Comparison of ENCODE assay signal across 7 cellular contexts in genomic region chr2:222424729-222425671, GRCh38.
DNase-seq lines count a peak whose midpoint lies in the region; ATAC-seq, FAIRE-seq and TF ChIP-seq lines count a peak whose summit lies in the region.

No MANE protein-coding gene starts in this region.

- H3K4me3 ChIP-seq in duodenal mucosa (ENCODE audit: low read depth in 1 of 2, low read length in 2 of 2) (peak overlapping the region; percentile 78 to 86), mucosa of rectum (ENCODE audit: low read length in 2 of 2) (peak overlapping the region; percentile 69 to 85), tibial artery (peak overlapping the region; percentile 18 to 44)

- H3K27ac ChIP-seq in VCaP (peak overlapping the region; percentile 65; the same call in 1 of the 2 replicates), duodenal mucosa (ENCODE audit: low read depth, low read length) (peak overlapping the region; percentile 79), mucosa of rectum (ENCODE audit: low read depth in 2 of 2, low read length in 2 of 2) (peak overlapping the region; percentile 91 to 94), tibial artery (no peak overlapping the region)

- DNase-seq in tibial artery (no peak), D721Med (ENCODE audit: insufficient read length, low spot score) (no peak)

- H3K27me3 ChIP-seq in duodenal mucosa (ENCODE audit: control insufficient read depth in 1 of 2, insufficient read depth in 2 of 2, low read length in 2 of 2) = peaks cover 4 to 11% of the 10 kb centered on the region in 2 donors
- H3K27me3 ChIP-seq in mucosa of rectum (ENCODE audit: control insufficient read depth in 2 of 2, insufficient read depth in 2 of 2, low read length in 2 of 2) = peaks cover 0 to 2% of the 10 kb centered on the region in 2 donors
- peaks cover 0 to 39% of the 10 kb centered on the region in 2 donors for H3K27me3 ChIP-seq in tibial artery

- H3K9ac ChIP-seq in duodenal mucosa (ENCODE audit: low read depth in 1 of 2, low read length in 2 of 2) (peak overlapping the region; percentile 57 to 84), mucosa of rectum (ENCODE audit: low read depth in 1 of 2, low read length in 2 of 2) (peak overlapping the region; percentile 68 to 95)

- H3K9me3 ChIP-seq in duodenal mucosa (ENCODE audit: control insufficient read depth in 1 of 2, low read length in 2 of 2) (no peaks in the 10 kb centered on the region), mucosa of rectum (ENCODE audit: control insufficient read depth in 2 of 2, low read length in 2 of 2) (no peaks in the 10 kb centered on the region), tibial artery (no peaks in the 10 kb centered on the region)

- FAIRE-seq in D721Med (lab: Jason Lieb, UNC) = no peak

- no peaks in the 10 kb centered on the region for H3K36me3 ChIP-seq in duodenal mucosa (ENCODE audit: control insufficient read depth in 1 of 2, insufficient read depth in 2 of 2, low read length in 2 of 2)
- H3K36me3 ChIP-seq in mucosa of rectum (ENCODE audit: control insufficient read depth in 2 of 2, insufficient read depth in 2 of 2, low read length in 2 of 2) = no peaks in the 10 kb centered on the region
- H3K36me3 ChIP-seq in tibial artery = no peaks in the 10 kb centered on the region

- intact Hi-C loops in tibial artery (cut with DNase I; ENCODE audit: low total_unique reads) = no loop called here

- TF ChIP-seq CTCF in VCaP (conservative IDR thresholded peaks at IDR 0.05) (no peak), tibial artery (IDR thresholded peaks at IDR 0.05) (no peak), D721Med (IDR thresholded peaks at IDR 0.05; ENCODE audit: insufficient read depth, missing control alignments) (no peak)

- H3K4me1 ChIP-seq in duodenal mucosa (ENCODE audit: control insufficient read depth in 1 of 2, insufficient read depth in 2 of 2, low read length in 2 of 2) = peaks cover 11 to 25% of the 10 kb centered on the region in 2 donors
- peaks cover 20 to 25% of the 10 kb centered on the region in 2 donors for H3K4me1 ChIP-seq in mucosa of rectum (ENCODE audit: control insufficient read depth in 2 of 2, insufficient read depth in 2 of 2, low read length in 2 of 2)
- peaks cover 0 to 20% (median 13%) of the 10 kb centered on the region in 4 donors for H3K4me1 ChIP-seq in tibial artery

- ATAC-seq in GM18909 (IDR thresholded peaks at IDR 0.05; ENCODE audit: poor library complexity, unreplicated experiment) (peak; percentile 25), HG02870 (IDR thresholded peaks at IDR 0.05; ENCODE audit: unreplicated experiment) (peak; percentile 15)

Comparison
In these comparisons a context has a peak if more than half of its experiments do, and no peak if none do; other contexts are left out.
1. H3K27ac ChIP-seq: peak in VCaP (single experiment), duodenal mucosa (single experiment) and mucosa of rectum (2 of 2); none in tibial artery (0 of 2).
2. H3K4me3 ChIP-seq: peak in every context shown above with its lines; median percentile 82 in duodenal mucosa; 77 in mucosa of rectum; 31 in tibial artery.